ENCODE assay signal across 8 cellular contexts in the genomic region with DNA sequence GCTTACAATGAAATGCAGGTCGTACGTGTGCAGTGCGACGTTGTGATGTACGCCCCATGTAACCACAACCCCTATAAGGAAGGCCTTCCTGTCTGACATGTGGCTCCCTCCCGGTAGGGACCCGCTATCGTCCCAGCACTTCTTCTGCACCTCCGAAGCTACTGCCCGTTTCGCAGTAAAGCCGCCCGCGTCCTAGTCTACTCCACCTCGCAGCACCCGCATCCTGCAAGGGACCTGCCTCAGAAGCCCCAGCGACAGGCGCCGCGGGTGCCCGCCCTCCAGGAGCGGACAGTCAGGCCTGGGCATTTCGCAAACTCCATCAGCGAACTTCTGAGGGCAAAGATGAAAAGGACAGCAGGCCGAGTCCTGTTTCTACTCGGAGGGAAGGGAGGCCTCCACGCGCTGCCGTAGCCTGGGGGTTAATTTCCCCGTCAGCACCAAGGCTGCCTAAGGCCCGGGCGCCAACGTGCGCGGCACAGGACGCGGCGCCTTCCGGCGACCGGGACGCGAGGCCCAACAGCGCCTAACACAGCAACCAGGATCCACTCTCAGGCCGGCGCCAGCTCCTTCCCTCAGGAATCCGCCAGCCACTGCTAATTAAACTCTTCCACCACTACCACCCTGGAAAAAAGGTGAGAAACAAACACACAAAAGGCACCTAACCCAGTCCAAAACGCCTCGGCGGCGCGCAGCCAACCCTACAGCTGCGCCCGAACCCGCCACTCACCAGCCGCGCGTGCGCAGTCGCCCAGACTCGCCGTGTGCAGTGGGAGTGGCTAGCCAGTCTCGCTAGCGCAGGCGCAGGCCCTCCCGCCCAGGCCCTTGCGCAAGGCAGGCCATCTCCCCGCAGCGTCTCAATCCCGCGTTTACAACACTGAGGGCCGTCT. TPM values are rescaled to one million over a fixed set of nuclear protein-coding genes. Genes with fewer than 3 reads are reported as not detected.
A peak's percentile ranks its signal among the peaks of the same experiment; 100 is the strongest.
DNase-seq lines count a peak whose midpoint lies in the region; ATAC-seq and TF ChIP-seq lines count a peak whose summit lies in the region.

EEF1AKMT1 (minus strand) TSS at position 768 of the 887 bp plus-strand sequence. CDS start 16,363 bp downstream, outside the sequence.

- CTCF ChIA-PET in A673 (lab: Charles Lee) = no interaction called here
- CTCF ChIA-PET in mammary epithelial cell (lab: Charles Lee; ENCODE audit: low non-redundant PET) = no interaction called here

- H4K20me1 ChIP-seq in mammary epithelial cell (ENCODE audit: insufficient read depth, low read length) = no peaks in the 10 kb centered on the region

- POLR2A ChIA-PET in A673 (lab: Charles Lee; ENCODE audit: low non-redundant PET) = no interaction called here

- DNase-seq in A673 (ENCODE audit: low spot score) = peak; percentile 96
- DNase-seq in NCI-H2196 (lab: John Stamatoyannopoulos, UW; ENCODE audit: unreplicated experiment) = peak; percentile 87
- peak; percentile 97 for DNase-seq in WERI-Rb-1
- DNase-seq in mammary epithelial cell = peak; percentile 85

- H3K4me3 ChIP-seq in A673 (ENCODE audit: low read depth, low read length, poor library complexity, severe bottlenecking) = peak within 1 kb of the TSS; percentile 52
- H3K4me3 ChIP-seq in WERI-Rb-1 (ENCODE audit: low read depth, low read length) = peak within 1 kb of the TSS; percentile 79
- peak within 1 kb of the TSS; percentile 74 to 79 (median 78) for H3K4me3 ChIP-seq in mammary epithelial cell (replicated peaks in 1 of 3; ENCODE audit: insufficient read depth in 1 of 3, low read depth in 2 of 3, low read length in 3 of 3)
- H3K4me3 ChIP-seq in iPS-20b (ENCODE audit: low read length) = peak within 1 kb of the TSS; percentile 88
- H3K4me3 ChIP-seq in skin epidermis = peak within 1 kb of the TSS; percentile 48 to 63 (median 60)

- H3K4me1 ChIP-seq in A673 (ENCODE audit: insufficient read depth, low read length, poor library complexity, severe bottlenecking) = peaks cover 9% of the 10 kb centered on the region
- peaks cover 9% of the 10 kb centered on the region for H3K4me1 ChIP-seq in mammary epithelial cell (ENCODE audit: insufficient read depth, low read length)
- 0 out of 2 replicates have a peak, but pooled peaks cover 6% of the 10 kb centered on the region for H3K4me1 ChIP-seq in iPS-20b (ENCODE audit: insufficient read depth, low read length)

- intact Hi-C loops in A673 (cut with micrococcal nuclease; ENCODE audit: unreplicated experiment) = no loop called here
- intact Hi-C loops in mammary epithelial cell (cut with micrococcal nuclease) = loop anchor here (10.0 kb wide), 1 partner anchor 249 kb away; the partner anchor contains the start of gene CRYL1

- ATAC-seq in GM18870 (IDR thresholded peaks at IDR 0.05; ENCODE audit: unreplicated experiment) (peak; percentile 74), HG03108 (IDR thresholded peaks at IDR 0.05; ENCODE audit: unreplicated experiment) (peak; percentile 84)

- peak within 1 kb of the TSS; percentile 98 for H3K4me2 ChIP-seq in mammary epithelial cell (ENCODE audit: insufficient read depth, low read depth, low read length)

- peak within 1 kb of the TSS; percentile 82 for H3K27ac ChIP-seq in A673 (ENCODE audit: low read depth, low read length, poor library complexity, severe bottlenecking)
- H3K27ac ChIP-seq in WERI-Rb-1 = peak within 1 kb of the TSS; percentile 97
- peak within 1 kb of the TSS; percentile 82 for H3K27ac ChIP-seq in mammary epithelial cell (ENCODE audit: insufficient read depth, low read depth, low read length)
- peak within 1 kb of the TSS; percentile 85 for H3K27ac ChIP-seq in iPS-20b (ENCODE audit: low read length)
- peak within 1 kb of the TSS; percentile 65 to 98 (median 94) for H3K27ac ChIP-seq in skin epidermis

- H3K9ac ChIP-seq in mammary epithelial cell (ENCODE audit: insufficient read depth, low read length) (peak within 1 kb of the TSS; percentile 86), iPS-20b (ENCODE audit: low read depth, low read length) (peak within 1 kb of the TSS; percentile 95)

- WGBS in mammary epithelial cell (ENCODE audit: low coverage, missing lambda C conversion rate) = 2% methylated on average over 23 of the region's 72 CpGs

- H3K9me3 ChIP-seq in A673 (ENCODE audit: low read depth, low read length, poor library complexity, severe bottlenecking) (peaks cover 14% of the 10 kb centered on the region), WERI-Rb-1 (ENCODE audit: severe bottlenecking) (no peaks in the 10 kb centered on the region), mammary epithelial cell (replicated peaks; ENCODE audit: insufficient read depth, low read length) (no peaks in the 10 kb centered on the region), iPS-20b (ENCODE audit: insufficient read depth, low read depth, low read length) (no peaks in the 10 kb centered on the region; the same call in 1 of the 2 replicates)

- peak within 1 kb of the TSS; percentile 95 for H2AFZ ChIP-seq in mammary epithelial cell (ENCODE audit: low read depth, low read length)

- BruUV-seq in A673 (replicated peaks; lab: Mats Ljungman, UMichigan) (TSS peak; percentile 72), mammary epithelial cell (replicated peaks; lab: Mats Ljungman, UMichigan) (TSS peak; percentile 48)

- in situ Hi-C loops in mammary epithelial cell (cut with MboI; ENCODE audit: low sequenced_read_pairs in 2 of 2) = no loop called here

- peaks cover 20% of the 10 kb centered on the region for H3K36me3 ChIP-seq in A673 (ENCODE audit: insufficient read depth, low read length, poor library complexity, severe bottlenecking)
- H3K36me3 ChIP-seq in WERI-Rb-1 = peaks cover 4% of the 10 kb centered on the region; the same call in 1 of the 2 replicates
- H3K36me3 ChIP-seq in mammary epithelial cell (ENCODE audit: insufficient read depth, low read length) = no peaks in the 10 kb centered on the region
- no peaks in the 10 kb centered on the region for H3K36me3 ChIP-seq in iPS-20b (ENCODE audit: insufficient read depth, low read depth, low read length)

- H3K79me2 ChIP-seq in mammary epithelial cell (ENCODE audit: insufficient read depth, low read length) = peaks cover 32% of the 10 kb centered on the region

- TF ChIP-seq CTCF in A673 (conservative IDR thresholded peaks at IDR 0.05; ENCODE audit: low read depth, low read length) = no peak
- 0 out of 2 replicates have a peak, but pooled peaks have one; percentile 5 for TF ChIP-seq CTCF in WERI-Rb-1 (IDR thresholded peaks at IDR 0.05; ENCODE audit: low read depth, low read length)
- no peak for TF ChIP-seq CTCF in mammary epithelial cell (conservative IDR thresholded peaks at IDR 0.05 in 1 of 2, IDR thresholded peaks at IDR 0.05 in 1 of 2; ENCODE audit: extremely low read depth in 1 of 2, insufficient read depth in 1 of 2, low read depth in 1 of 2, low read length in 2 of 2)

- dilution Hi-C loops in mammary epithelial cell (cut with HindIII; ENCODE audit: low sequenced_read_pairs) = no loop called here

- H3K27me3 ChIP-seq in A673 (replicated peaks; ENCODE audit: insufficient read depth, low read depth, low read length, poor library complexity) = no peaks in the 10 kb centered on the region
- H3K27me3 ChIP-seq in WERI-Rb-1 (ENCODE audit: insufficient read depth, low read depth, severe bottlenecking) = no peaks in the 10 kb centered on the region
- no peaks in the 10 kb centered on the region for H3K27me3 ChIP-seq in mammary epithelial cell (ENCODE audit: insufficient read depth, low read length)
- H3K27me3 ChIP-seq in iPS-20b (ENCODE audit: insufficient read depth, low read length) = no peaks in the 10 kb centered on the region

RNA-seq across cellular contexts. Expression of gene EEF1AKMT1, which starts in this region (rescaled TPM):
- 9.2 and 10.8 TPM in 2 replicates for total RNA-seq in A673 (2021)
- 1 to 10 TPM; 5.3 to 7.8 TPM for total RNA-seq in mammary epithelial cell
- 10.0 TPM for polyA plus RNA-seq in mammary epithelial cell
- polyA minus RNA-seq in mammary epithelial cell = 4.8 TPM

Comparison
In these comparisons a context has a peak if more than half of its experiments do, and no peak if none do; other contexts are left out.
1. Peak in every context shown above with its lines: DNase-seq, ATAC-seq, H3K4me3 ChIP-seq and H3K27ac ChIP-seq.